1 cellular context compared by ENCODE assay signal in genomic region chr2:235505210-235505741, GRCh38.
TF ChIP-seq lines count a peak whose summit lies in the region.

No MANE protein-coding gene starts in this region.

TF ChIP-seq in HepG2, 621 proteins besides CTCF, POLR2A, EP300 and RAD21 (continued from another document):
- peak; percentile 25; the same call in 1 of the 2 replicates for TF ChIP-seq DMAP1 (CRISPR knock-in tag; IDR thresholded peaks at IDR 0.05)
- TF ChIP-seq PAX8 (CRISPR knock-in tag; IDR thresholded peaks at IDR 0.05; ENCODE audit: borderline replicate concordance) = no peak
- TF ChIP-seq ZNF414 (CRISPR knock-in tag; IDR thresholded peaks at IDR 0.05) = peak; percentile 58; the same call in 1 of the 2 replicates
- TF ChIP-seq KMT2A (CRISPR knock-in tag; IDR thresholded peaks at IDR 0.05) = peak; percentile 71
- TF ChIP-seq ZNF614 (CRISPR knock-in tag; IDR thresholded peaks at IDR 0.05; ENCODE audit: borderline replicate concordance) = peak; percentile 92; the same call in 1 of the 2 replicates
- 0 out of 2 replicates have a peak, but pooled peaks have one; percentile 64 for TF ChIP-seq HOXA5 (CRISPR knock-in tag; IDR thresholded peaks at IDR 0.05)
- TF ChIP-seq ZNF776 (CRISPR knock-in tag; IDR thresholded peaks at IDR 0.05) = no peak
- TF ChIP-seq ZNF720 (CRISPR knock-in tag; IDR thresholded peaks at IDR 0.05) = no peak
- no peak for TF ChIP-seq SIN3A (IDR thresholded peaks at IDR 0.05; ENCODE audit: borderline replicate concordance, low read depth, low read length)
- TF ChIP-seq KDM1A (CRISPR knock-in tag; IDR thresholded peaks at IDR 0.05) = peak; percentile 52; the same call in 1 of the 2 replicates
- no peak for TF ChIP-seq PATZ1 (CRISPR knock-in tag; IDR thresholded peaks at IDR 0.05)
- peak; percentile 46; the same call in 1 of the 2 replicates for TF ChIP-seq STAT6 (CRISPR knock-in tag; IDR thresholded peaks at IDR 0.05; ENCODE audit: borderline replicate concordance)
- TF ChIP-seq HMGXB3 (CRISPR knock-in tag; IDR thresholded peaks at IDR 0.05; ENCODE audit: borderline replicate concordance) = no peak
- TF ChIP-seq ZNF292 (CRISPR knock-in tag; IDR thresholded peaks at IDR 0.05; ENCODE audit: borderline replicate concordance, low read depth) = peak; percentile 85; the same call in 1 of the 2 replicates
- TF ChIP-seq ZNF710 (CRISPR knock-in tag; IDR thresholded peaks at IDR 0.05; ENCODE audit: borderline replicate concordance) = 0 out of 2 replicates have a peak, but pooled peaks have one; percentile 74
- no peak for TF ChIP-seq U2AF2 (IDR thresholded peaks at IDR 0.05; ENCODE audit: low read depth, low read length)
- peak; percentile 55 for TF ChIP-seq GATAD1 (CRISPR knock-in tag; IDR thresholded peaks at IDR 0.05)
